In the genomic region with DNA sequence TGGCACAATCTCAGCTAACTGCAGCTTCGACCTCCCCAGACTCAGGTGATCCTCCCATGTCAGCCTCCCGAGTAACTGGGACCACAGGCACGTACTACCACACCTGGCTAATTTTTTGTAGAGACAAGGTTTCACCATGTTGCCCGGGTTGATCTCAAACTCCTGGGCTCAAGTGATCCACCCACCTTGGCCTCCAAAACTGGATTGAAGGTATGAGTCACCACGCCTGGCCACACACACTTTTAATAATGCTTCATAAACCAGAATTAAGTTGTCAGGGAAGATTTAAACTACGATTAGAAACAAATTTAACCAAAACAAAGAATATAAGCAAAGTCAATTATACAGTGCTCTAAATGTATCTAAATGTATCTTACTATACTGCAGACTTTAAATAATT, we compare ENCODE assay signal across 32 cellular contexts.
"Had no signal": no experiment of that assay in that cellular context is flagged by ENCODE, and none has a peak within 500 bp of the region (broad histone marks: within the 10 kb centered on the region; RNA-seq: fewer than 3 reads in every experiment).

No MANE protein-coding gene starts in this region.

- H3K36me3 Mint-ChIP-seq: WTC11 had no signal

- H3K4me3 Mint-ChIP-seq: activated CD4-positive, alpha-beta memory T cell treated with anti-CD3 and anti-CD28 coated beads, Interleukin-2, amount 10 ng/mL, durations not matched to agents 7 days and 5 days; activated CD4-positive, alpha-beta T cell treated with anti-CD3 and anti-CD28 coated beads, Interleukin-2, amount 10 ng/mL, durations not matched to agents 7 days and 5 days; activated naive CD4-positive, alpha-beta T cell treated with anti-CD3 and anti-CD28 coated beads, Interleukin-2, amount 50 U/mL, for 24 hours; activated naive CD8-positive, alpha-beta T cell treated with anti-CD3 and anti-CD28 coated beads, Interleukin-2, amount 50 U/mL, for 24 hours; endodermal cell; natural killer cell; neural progenitor cell; stimulated activated memory B cell treated with anti-CD40 and anti-IgM and Interleukin-4, amounts not matched to agents 10 μg/mL and 1 μg/mL and 100 μg/mL, for 72 hours; stimulated activated naive CD8-positive, alpha-beta T cell treated with anti-CD3 and anti-CD28 coated beads, Interleukin-15, amount 100 ng/mL, for 72 hours; T-helper 1 cell treated with Interleukin-12 subunit alpha and Interleukin-12 subunit beta and Interleukin-4 antibody, amounts not matched to agents 30 μg/mL and 1 μg/mL, for 36 hours; WTC11 had no signal

- H3K4me3 ChIP-seq: body of pancreas, cardiac muscle cell, esophagus squamous epithelium, gastrocnemius medialis, left lung, lower lobe of right lung, neural progenitor cell, right atrium auricular region, smooth muscle cell, upper lobe of right lung had no signal

- H3K27me3 Mint-ChIP-seq: activated CD4-positive, alpha-beta memory T cell treated with anti-CD3 and anti-CD28 coated beads, Interleukin-2, amount 10 ng/mL, durations not matched to agents 7 days and 5 days; activated CD4-positive, alpha-beta T cell treated with anti-CD3 and anti-CD28 coated beads, Interleukin-2, amount 10 ng/mL, durations not matched to agents 7 days and 5 days; activated naive CD4-positive, alpha-beta T cell treated with anti-CD3 and anti-CD28 coated beads, Interleukin-2, amount 50 U/mL, for 24 hours; activated naive CD8-positive, alpha-beta T cell treated with anti-CD3 and anti-CD28 coated beads, Interleukin-2, amount 50 U/mL, for 24 hours; stimulated activated memory B cell treated with anti-CD40 and anti-IgM and Interleukin-4, amounts not matched to agents 10 μg/mL and 1 μg/mL and 100 μg/mL, for 72 hours; stimulated activated naive CD8-positive, alpha-beta T cell treated with anti-CD3 and anti-CD28 coated beads, Interleukin-15, amount 100 ng/mL, for 72 hours had no signal

- H3K9me3 Mint-ChIP-seq: activated CD4-positive, alpha-beta memory T cell treated with anti-CD3 and anti-CD28 coated beads, Interleukin-2, amount 10 ng/mL, durations not matched to agents 7 days and 5 days; activated CD4-positive, alpha-beta T cell treated with anti-CD3 and anti-CD28 coated beads, Interleukin-2, amount 10 ng/mL, durations not matched to agents 7 days and 5 days; activated naive CD4-positive, alpha-beta T cell treated with anti-CD3 and anti-CD28 coated beads, Interleukin-2, amount 50 U/mL, for 24 hours; activated naive CD8-positive, alpha-beta T cell treated with anti-CD3 and anti-CD28 coated beads, Interleukin-2, amount 50 U/mL, for 24 hours; activated T-helper 2 cell treated with anti-CD3 and anti-CD28 coated beads, Interferon-gamma antibody, Interleukin-2, Interleukin-4, amounts not matched to agents 10 μg/mL and 5 μg/mL and 100 μg/mL, durations not matched to agents 14 hours and 24 hours and 36 hours; endodermal cell; natural killer cell; neural progenitor cell; stimulated activated memory B cell treated with anti-CD40 and anti-IgM and Interleukin-4, amounts not matched to agents 10 μg/mL and 1 μg/mL and 100 μg/mL, for 72 hours; stimulated activated naive CD8-positive, alpha-beta T cell treated with anti-CD3 and anti-CD28 coated beads, Interleukin-15, amount 100 ng/mL, for 72 hours; T-helper 1 cell treated with Interleukin-12 subunit alpha and Interleukin-12 subunit beta and Interleukin-4 antibody, amounts not matched to agents 30 μg/mL and 1 μg/mL, for 36 hours; WTC11 had no signal

- H3K27ac Mint-ChIP-seq: activated CD4-positive, alpha-beta memory T cell treated with anti-CD3 and anti-CD28 coated beads, Interleukin-2, amount 10 ng/mL, durations not matched to agents 7 days and 5 days; activated CD4-positive, alpha-beta T cell treated with anti-CD3 and anti-CD28 coated beads, Interleukin-2, amount 10 ng/mL, durations not matched to agents 7 days and 5 days; activated naive CD4-positive, alpha-beta T cell treated with anti-CD3 and anti-CD28 coated beads, Interleukin-2, amount 50 U/mL, for 24 hours; activated naive CD8-positive, alpha-beta T cell treated with anti-CD3 and anti-CD28 coated beads, Interleukin-2, amount 50 U/mL, for 24 hours; activated T-helper 2 cell treated with anti-CD3 and anti-CD28 coated beads, Interferon-gamma antibody, Interleukin-2, Interleukin-4, amounts not matched to agents 10 μg/mL and 5 μg/mL and 100 μg/mL, durations not matched to agents 14 hours and 24 hours and 36 hours; endodermal cell; natural killer cell; neural progenitor cell; stimulated activated memory B cell treated with anti-CD40 and anti-IgM and Interleukin-4, amounts not matched to agents 10 μg/mL and 1 μg/mL and 100 μg/mL, for 72 hours; stimulated activated naive CD8-positive, alpha-beta T cell treated with anti-CD3 and anti-CD28 coated beads, Interleukin-15, amount 100 ng/mL, for 72 hours; T-helper 1 cell treated with Interleukin-12 subunit alpha and Interleukin-12 subunit beta and Interleukin-4 antibody, amounts not matched to agents 30 μg/mL and 1 μg/mL, for 36 hours; WTC11 had no signal

- H3K4me1 Mint-ChIP-seq: activated CD4-positive, alpha-beta memory T cell treated with anti-CD3 and anti-CD28 coated beads, Interleukin-2, amount 10 ng/mL, durations not matched to agents 7 days and 5 days; activated CD4-positive, alpha-beta T cell treated with anti-CD3 and anti-CD28 coated beads, Interleukin-2, amount 10 ng/mL, durations not matched to agents 7 days and 5 days; activated naive CD4-positive, alpha-beta T cell treated with anti-CD3 and anti-CD28 coated beads, Interleukin-2, amount 50 U/mL, for 24 hours; activated naive CD8-positive, alpha-beta T cell treated with anti-CD3 and anti-CD28 coated beads, Interleukin-2, amount 50 U/mL, for 24 hours; endodermal cell; neural progenitor cell; stimulated activated memory B cell treated with anti-CD40 and anti-IgM and Interleukin-4, amounts not matched to agents 10 μg/mL and 1 μg/mL and 100 μg/mL, for 72 hours; stimulated activated naive CD8-positive, alpha-beta T cell treated with anti-CD3 and anti-CD28 coated beads, Interleukin-15, amount 100 ng/mL, for 72 hours; WTC11 had no signal

- DNase-seq: activated CD4-positive, alpha-beta memory T cell treated with anti-CD3 and anti-CD28 coated beads, Interleukin-2, amount 10 ng/mL, durations not matched to agents 7 days and 5 days; activated CD4-positive, alpha-beta T cell treated with anti-CD3 and anti-CD28 coated beads for 1 hour; activated CD4-positive, alpha-beta T cell treated with anti-CD3 and anti-CD28 coated beads, Interleukin-2, amount 10 ng/mL, durations not matched to agents 7 days and 5 days; activated CD8-positive, alpha-beta memory T cell treated with anti-CD3 and anti-CD28 coated beads, Interleukin-2, amount 50 U/mL, for 48 hours; activated naive CD8-positive, alpha-beta T cell treated with anti-CD3 and anti-CD28 coated beads, Interleukin-2, amount 50 U/mL, for 24 hours; activated T-cell treated with anti-CD3 and anti-CD28 coated beads, Interleukin-2, amount 50 U/mL, for 48 hours; anterior cingulate cortex; body of pancreas; endodermal cell; esophagus squamous epithelium; gastrocnemius medialis; glutamatergic neuron; left lung; lower lobe of right lung; mesendoderm; natural killer cell; occipital lobe; stimulated activated CD4-positive, alpha-beta T cell treated with anti-CD3 and anti-CD28 coated beads, Interleukin-1b, Interleukin-23, amount 100 ng/mL, for 48 hours; stimulated activated CD4-positive, alpha-beta T cell treated with anti-CD3 and anti-CD28 coated beads, Interleukin-4, amount 100 ng/mL, for 4 hours; stimulated activated CD8-positive, alpha-beta memory T cell treated with anti-CD3 and anti-CD28 coated beads, Interleukin-4, amount 100 ng/mL, for 48 hours; stimulated activated naive CD8-positive, alpha-beta T cell treated with anti-CD3 and anti-CD28 coated beads, Interleukin-15, amount 100 ng/mL, for 72 hours; substantia nigra; upper lobe of right lung had no signal
